ENCODE assay signal across 14 cellular contexts in genomic region chr2:88829607-88830463, GRCh38.
DNase-seq lines count a peak whose midpoint lies in the region; ATAC-seq, FAIRE-seq and TF ChIP-seq lines count a peak whose summit lies in the region.
"Had no signal": no experiment of that assay in that cellular context is flagged by ENCODE, and none has a peak within 500 bp of the region (broad histone marks: within the 10 kb centered on the region; RNA-seq: fewer than 3 reads in every experiment).

No MANE protein-coding gene starts in this region.

- intact Hi-C loops in OCI-LY7 (cut with micrococcal nuclease; ENCODE audit: unreplicated experiment) (loop anchor here (2.0 kb wide), 2 partner anchors 63 to 323 kb away; no protein-coding TSS in a partner anchor), pancreas (cut with DNase I) (no loop called here)

- WGBS in pancreas, 2 donors, result 46 to 51% methylated on average over 5 of the region's 5 CpGs

- H3K79me2 ChIP-seq in OCI-LY7 (ENCODE audit: insufficient read depth, low read depth, low read length), result peaks cover 29% of the 10 kb centered on the region

- H3K27ac ChIP-seq in OCI-LY7 (ENCODE audit: low read depth, low read length, poor library complexity, severe bottlenecking) (peak overlapping the region; percentile 100), pancreas (no peak overlapping the region)
- H3K27ac ChIP-seq: BLaER1 had no signal

- POLR2A ChIA-PET in OCI-LY7 (lab: Charles Lee), result interaction anchor here (1.3 to 26.4 kb wide), 7 partner anchors 23 to 323 kb away, joined by 4 to 2147 read pairs (median 54); no protein-coding TSS in a partner anchor

- peak; percentile 63 for FAIRE-seq in GM12892 (lab: Jason Lieb, UNC)
- no peak for FAIRE-seq in pancreas (lab: Jason Lieb, UNC)

- no TSS peak for BruUV-seq in OCI-LY7 (replicated peaks; lab: Mats Ljungman, UMichigan)

- H3K36me3 ChIP-seq in OCI-LY7 (ENCODE audit: insufficient read depth, low read length) (no peaks in the 10 kb centered on the region), pancreas (no peaks in the 10 kb centered on the region)
- H3K36me3 ChIP-seq: BLaER1 had no signal

- H3K4me1 ChIP-seq in OCI-LY7 (ENCODE audit: insufficient read depth, low read length, poor library complexity, severe bottlenecking), result peaks cover 86% of the 10 kb centered on the region
- H3K4me1 ChIP-seq in pancreas, result peaks cover 0 to 11% (median 8%) of the 10 kb centered on the region in 3 donors

- no peaks in the 10 kb centered on the region for H4K20me1 ChIP-seq in OCI-LY7 (ENCODE audit: insufficient read depth, low read length)
- H4K20me1 ChIP-seq: BLaER1 had no signal

- H3K9me2 ChIP-seq in OCI-LY7 (ENCODE audit: insufficient read depth, low read length), result no peaks in the 10 kb centered on the region

- CTCF ChIA-PET in OCI-LY7 (lab: Charles Lee; ENCODE audit: unreplicated experiment), result interaction anchor here (2.2 to 3.4 kb wide), 2 partner anchors 50 to 78 kb away, joined by 9 to 43 read pairs; no protein-coding TSS in a partner anchor

- H2AFZ ChIP-seq in OCI-LY7 (ENCODE audit: low read length), result peak overlapping the region; percentile 68; the same call in 1 of the 2 replicates

- TF ChIP-seq POLR2A in GM12892 (IDR thresholded peaks at IDR 0.05; ENCODE audit: low read depth, low read length), result no peak

- no peaks in the 10 kb centered on the region for H3K27me3 ChIP-seq in pancreas

- ATAC-seq in pancreas (peak; percentile 40 to 53 (median 46)), GM21619 (IDR thresholded peaks at IDR 0.05; ENCODE audit: unreplicated experiment) (no peak), GM19035 (IDR thresholded peaks at IDR 0.05; ENCODE audit: unreplicated experiment) (no peak)

- H3K4me3 ChIP-seq in OCI-LY7 (ENCODE audit: low read depth, low read length, poor library complexity, severe bottlenecking) (peak overlapping the region; percentile 23), pancreas (no peak overlapping the region)
- H3K4me3 ChIP-seq: BLaER1 had no signal

- TF ChIP-seq CTCF in OCI-LY7 (conservative IDR thresholded peaks at IDR 0.05; ENCODE audit: low read length), result no peak
- no peak for TF ChIP-seq CTCF in pancreas (IDR thresholded peaks at IDR 0.05)

- no peak for DNase-seq in GM12892 (ENCODE audit: insufficient read length)
- peak; percentile 41 for DNase-seq in NAMALWA (ENCODE audit: low spot score)
- peak; percentile 74 for DNase-seq in OCI-LY7 (ENCODE audit: low spot score)
- no peak for DNase-seq in pancreas
- no peak for DNase-seq in RPMI8226
- DNase-seq: DMS 273 treated with DMSO at 0.1 percent for 48 hours; GOT3; NCI-H187 treated with DMSO at 0.1 percent for 48 hours; NCI-H446 treated with DMSO at 0.1 percent for 48 hours; NK-92 treated with Interleukin-12 subunit alpha and Interleukin-12 subunit beta, amount 100 ng/mL, for 24 hours; SW 1271 had no signal

- peak overlapping the region; percentile 83 for H3K4me2 ChIP-seq in OCI-LY7 (ENCODE audit: low read length)
- H3K4me2 ChIP-seq: BLaER1 had no signal

- H3K9me3 ChIP-seq in OCI-LY7 (ENCODE audit: low read length) (no peaks in the 10 kb centered on the region), pancreas (no peaks in the 10 kb centered on the region)
- H3K9me3 ChIP-seq: BLaER1 had no signal

Comparison
In these comparisons a context has a peak if more than half of its experiments do, and no peak if none do; other contexts are left out.
1. DNase-seq: peak in NAMALWA (single experiment) and OCI-LY7 (single experiment); none in GM12892 (single experiment), pancreas (0 of 6) and RPMI8226 (single experiment).
2. ATAC-seq: peak in pancreas (4 of 4); none in GM21619 (single experiment) and GM19035 (single experiment).